15 cellular contexts compared by ENCODE assay signal in the genomic region with DNA sequence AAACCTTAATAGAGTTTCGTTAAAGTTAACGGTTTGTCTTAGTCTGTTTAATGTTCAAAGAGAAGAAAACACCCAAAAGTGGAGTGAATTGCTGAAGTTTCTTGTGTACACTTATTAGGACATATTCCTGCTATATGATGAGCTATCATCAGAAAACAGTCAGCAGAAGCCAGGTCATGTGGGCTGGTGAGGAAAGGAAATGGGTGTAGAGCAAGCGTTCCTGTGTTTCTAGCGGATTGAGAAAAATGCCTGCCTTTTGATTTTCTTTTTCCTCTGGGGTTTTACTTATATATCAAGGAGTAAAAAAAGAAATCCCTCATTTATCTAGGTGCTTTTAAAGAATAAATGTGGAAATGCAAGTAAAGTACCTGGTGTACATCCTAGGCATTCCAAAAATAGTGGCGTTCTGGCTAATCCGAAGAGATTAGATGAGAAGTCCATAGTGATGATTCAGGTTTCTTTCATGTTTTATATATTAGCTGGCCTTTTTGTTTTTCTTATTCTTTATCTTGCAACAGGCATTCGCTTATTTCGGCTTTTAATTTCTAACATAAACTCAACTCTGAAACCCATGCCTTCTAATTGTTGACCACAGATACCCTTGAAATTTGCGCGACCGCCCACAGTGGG. TPM values are rescaled to one million over a fixed set of nuclear protein-coding genes. Genes with fewer than 3 reads are reported as not detected.
A peak's percentile ranks its signal among the peaks of the same experiment; 100 is the strongest.
DNase-seq lines count a peak whose midpoint lies in the region; ATAC-seq and TF ChIP-seq lines count a peak whose summit lies in the region.
"Had no signal": no experiment of that assay in that cellular context is flagged by ENCODE, and none has a peak within 500 bp of the region (broad histone marks: within the 10 kb centered on the region; RNA-seq: fewer than 3 reads in every experiment).

No MANE protein-coding gene starts in this region.

- H3K4me1 ChIP-seq in SK-N-SH (ENCODE audit: control insufficient read depth in 1 of 2, insufficient read depth in 2 of 2, low read depth in 1 of 2, low read length in 1 of 2) = peaks cover 0 to 50% of the 10 kb centered on the region in 2 experiments; a peak in 3 of 4 replicates

- H3K9me2 ChIP-seq in SK-N-SH = no peaks in the 10 kb centered on the region

- H3K4me3 ChIP-seq in SK-N-SH (ENCODE audit: low read depth in 2 of 2, low read length in 1 of 2) = no peak overlapping the region; a peak in 1 of 4 replicates
- H3K4me3 ChIP-seq in cardiac fibroblast (replicated peaks in 1 of 2; ENCODE audit: low read depth in 2 of 2, low read length in 2 of 2) = no peak overlapping the region
- H3K4me3 ChIP-seq: PC-9 had no signal

- 72% methylated on average over 11 of the region's 11 CpGs for WGBS in SK-N-SH (ENCODE audit: low lambda C conversion rate)

- POLR2A ChIA-PET in SK-N-SH (lab: Yijun Ruan, JAX) = no interaction called here

- peak overlapping the region in 1 of 2 experiments; percentile 46; a peak in 2 of 4 replicates for H3K27ac ChIP-seq in SK-N-SH (ENCODE audit: low read depth in 2 of 2, low read length in 1 of 2)
- peak overlapping the region; percentile 33 for H3K27ac ChIP-seq in temporal lobe (ENCODE audit: low read depth, low read length)
- H3K27ac ChIP-seq: PC-9 had no signal

- no peak for TF ChIP-seq CTCF in SK-N-SH (IDR thresholded peaks at IDR 0.05)
- no peak for TF ChIP-seq CTCF in cardiac fibroblast (IDR thresholded peaks at IDR 0.05; ENCODE audit: low read depth, low read length)

- H3K79me2 ChIP-seq in SK-N-SH (ENCODE audit: insufficient read depth) = peaks cover 52% of the 10 kb centered on the region; the same call in 1 of the 2 replicates

- no peaks in the 10 kb centered on the region for H3K36me3 ChIP-seq in SK-N-SH (replicated peaks in 1 of 2; ENCODE audit: control insufficient read depth in 1 of 2, insufficient read depth in 2 of 2, low read length in 1 of 2)

- TF ChIP-seq EP300 in SK-N-SH (IDR thresholded peaks at IDR 0.05; ENCODE audit: borderline replicate concordance in 1 of 2, low read depth in 1 of 2, low read length in 1 of 2) = no peak

- ATAC-seq in GM19455 (IDR thresholded peaks at IDR 0.05; ENCODE audit: unreplicated experiment) (no peak), HG02798 (IDR thresholded peaks at IDR 0.05; ENCODE audit: poor library complexity, unreplicated experiment) (no peak)
- ATAC-seq: CD8-positive, alpha-beta T cell; Right ventricle myocardium inferior had no signal

- no peak overlapping the region for H3K9ac ChIP-seq in SK-N-SH

- no peaks in the 10 kb centered on the region for H3K27me3 ChIP-seq in SK-N-SH (ENCODE audit: insufficient read depth)

- H3K9me3 ChIP-seq in SK-N-SH = no peaks in the 10 kb centered on the region

- H3K4me2 ChIP-seq in SK-N-SH = peak overlapping the region; percentile 44
- H3K4me2 ChIP-seq: PC-9 had no signal

- no peaks in the 10 kb centered on the region for H4K20me1 ChIP-seq in SK-N-SH (ENCODE audit: insufficient read depth)

- H3F3A ChIP-seq in SK-N-SH (replicated peaks; ENCODE audit: insufficient read depth) = peaks cover 19% of the 10 kb centered on the region

- H2AFZ ChIP-seq in SK-N-SH (ENCODE audit: low read depth) = no peak overlapping the region
- H2AFZ ChIP-seq: PC-9 had no signal

- DNase-seq in SK-N-SH = no peak
- DNase-seq in cardiac fibroblast (ENCODE audit: low read depth in 2 of 2) = peak; percentile 62 to 69
- DNase-seq in iris pigment epithelial cell (ENCODE audit: low read depth) = peak; percentile 85
- no peak for DNase-seq in NAMALWA (ENCODE audit: low spot score)
- DNase-seq: CD8-positive, alpha-beta T cell; DND-41; H9; KBM-7; NCI-H1105; NCI-H187; PC-9 had no signal

- CTCF ChIA-PET in SK-N-SH (lab: Yijun Ruan, JAX) = interaction anchor here (0.6 kb wide), 1 partner anchor 25 kb away, joined by 3 read pairs; no protein-coding TSS in a partner anchor

- no peak for TF ChIP-seq RAD21 in SK-N-SH (IDR thresholded peaks at IDR 0.05; ENCODE audit: low read length)

TF ChIP-seq in SK-N-SH, 30 proteins besides CTCF, POLR2A, EP300 and RAD21:
- TF ChIP-seq MEF2A (IDR thresholded peaks at IDR 0.05; ENCODE audit: borderline replicate concordance, low read depth) = no peak
- no peak for TF ChIP-seq TEAD4 (IDR thresholded peaks at IDR 0.05; ENCODE audit: borderline replicate concordance, insufficient read depth)
- no peak for TF ChIP-seq GABPA (IDR thresholded peaks at IDR 0.05; ENCODE audit: low read depth)
- peak; percentile 20; the same call in 1 of the 2 replicates for TF ChIP-seq PBX3 (IDR thresholded peaks at IDR 0.05)
- 0 out of 2 replicates have a peak, but pooled peaks have one; percentile 14 for TF ChIP-seq FOSL2 (IDR thresholded peaks at IDR 0.05; ENCODE audit: borderline replicate concordance, low read depth)
- TF ChIP-seq SMC3 (IDR thresholded peaks at IDR 0.05; ENCODE audit: low read depth, low read length) = no peak
- no peak for TF ChIP-seq FOXJ3 (CRISPR knock-in tag; IDR thresholded peaks at IDR 0.05)
- TF ChIP-seq ELF1 (IDR thresholded peaks at IDR 0.05) = no peak

RNA-seq across cellular contexts. Expression of gene FLRT2, which starts 50.7 kb away (rescaled TPM):
- polyA plus RNA-seq in SK-N-SH (2012; rRNA removed) = 10.8 and 14.1 TPM in 2 replicates
- polyA plus RNA-seq in SK-N-SH (2012; cell fraction: cytosol; rRNA removed) = 5.9 and 7.3 TPM in 2 replicates
- 23.0 and 43.1 TPM in 2 replicates for polyA plus RNA-seq in SK-N-SH (2012; cell fraction: nucleus; rRNA removed)
- total RNA-seq in temporal lobe = 56.8 TPM
- total RNA-seq: CD8-positive, alpha-beta T cell had no signal

Comparison
In these comparisons a context has a peak if more than half of its experiments do, and no peak if none do; other contexts are left out.
1. DNase-seq: peak in cardiac fibroblast (2 of 2) and iris pigment epithelial cell (single experiment); none in SK-N-SH (single experiment) and NAMALWA (single experiment).